ENCODE assay signal across 10 cellular contexts in genomic region chr19:640156-640548, GRCh38. TPM values are rescaled to one million over a fixed set of nuclear protein-coding genes. Genes with fewer than 3 reads are reported as not detected.
DNase-seq lines count a peak whose midpoint lies in the region; ATAC-seq and TF ChIP-seq lines count a peak whose summit lies in the region.
"Had no signal": no experiment of that assay in that cellular context is flagged by ENCODE, and none has a peak within 500 bp of the region (broad histone marks: within the 10 kb centered on the region; RNA-seq: fewer than 3 reads in every experiment).

No MANE protein-coding gene starts in this region.

- H4K20me1 ChIP-seq in hepatocyte (ENCODE audit: insufficient read depth, poor library complexity, severe bottlenecking): no peaks in the 10 kb centered on the region

- WGBS in hepatocyte (ENCODE audit: low lambda C conversion rate, missing lambda C conversion rate): 53% methylated on average over 20 of the region's 25 CpGs

- H2AFZ ChIP-seq in hepatocyte: no peak overlapping the region

- no peaks in the 10 kb centered on the region for H3K9me3 Mint-ChIP-seq in activated naive CD4-positive, alpha-beta T cell treated with anti-CD3 and anti-CD28 coated beads, Interleukin-2, amount 50 U/mL, for 72 hours
- H3K9me3 Mint-ChIP-seq: activated CD4-positive, alpha-beta memory T cell treated with anti-CD3 and anti-CD28 coated beads, Interleukin-2, amount 10 ng/mL, durations not matched to agents 7 days and 5 days had no signal

- H3K27ac ChIP-seq in RWPE2 (ENCODE audit: poor library complexity, severe bottlenecking) (no peak overlapping the region), hepatocyte (no peak overlapping the region)
- H3K27ac ChIP-seq: neutrophil had no signal

- H3K4me1 ChIP-seq in RWPE2 (ENCODE audit: insufficient read depth, poor library complexity, severe bottlenecking) (no peaks in the 10 kb centered on the region), hepatocyte (ENCODE audit: insufficient read depth) (no peaks in the 10 kb centered on the region)

- DNase-seq in RWPE2 (ENCODE audit: low spot score): no peak
- DNase-seq in hepatocyte (ENCODE audit: low spot score): no peak
- DNase-seq in stimulated activated naive CD8-positive, alpha-beta T cell treated with anti-CD3 and anti-CD28 coated beads, Interleukin-15, Interleukin-2, amounts not matched to agents 100 U/mL and 50 U/mL, for 24 hours: no peak
- no peak for DNase-seq in effector CD4-positive, alpha-beta T cell
- no peak for DNase-seq in activated naive CD4-positive, alpha-beta T cell treated with anti-CD3 and anti-CD28 coated beads, Interleukin-2, amount 50 U/mL, for 72 hours (ENCODE audit: low spot score in 2 of 2)
- DNase-seq in inferior parietal cortex (ENCODE audit: extremely low spot score): no peak
- no peak for DNase-seq in GM19238 (ENCODE audit: insufficient read length, low spot score)

- no peak overlapping the region for H3K27ac Mint-ChIP-seq in activated naive CD4-positive, alpha-beta T cell treated with anti-CD3 and anti-CD28 coated beads, Interleukin-2, amount 50 U/mL, for 72 hours

- no peaks in the 10 kb centered on the region for H3K27me3 ChIP-seq in RWPE2 (ENCODE audit: insufficient read depth, poor library complexity, severe bottlenecking)
- no peaks in the 10 kb centered on the region for H3K27me3 ChIP-seq in hepatocyte

- H3K9me3 ChIP-seq in RWPE2 (ENCODE audit: severe bottlenecking): no peaks in the 10 kb centered on the region
- H3K9me3 ChIP-seq in hepatocyte (ENCODE audit: low read depth): no peaks in the 10 kb centered on the region
- H3K9me3 ChIP-seq: neutrophil had no signal

- peak overlapping the region; percentile 90 for H3K4me2 ChIP-seq in hepatocyte

- H3K36me3 ChIP-seq in RWPE2 (ENCODE audit: low read depth): no peaks in the 10 kb centered on the region
- no peaks in the 10 kb centered on the region for H3K36me3 ChIP-seq in hepatocyte (replicated peaks; ENCODE audit: insufficient read depth, low read depth)

- H3K79me2 ChIP-seq in hepatocyte: no peaks in the 10 kb centered on the region

- no peaks in the 10 kb centered on the region for H3K9me2 ChIP-seq in hepatocyte (replicated peaks; ENCODE audit: insufficient read depth)

- TF ChIP-seq CTCF in RWPE2 (IDR thresholded peaks at IDR 0.05; ENCODE audit: poor library complexity, severe bottlenecking) (no peak), hepatocyte (IDR thresholded peaks at IDR 0.05; ENCODE audit: poor library complexity) (no peak)

- ATAC-seq in GM19351 (IDR thresholded peaks at IDR 0.05; ENCODE audit: unreplicated experiment) (peak; percentile 5), RWPE2 (ENCODE audit: low read depth) (no peak)
- peak; percentile 2 for ATAC-seq in stimulated activated naive CD8-positive, alpha-beta T cell treated with anti-CD3 and anti-CD28 coated beads, Interleukin-15, Interleukin-2, amounts not matched to agents 100 U/mL and 50 U/mL, for 24 hours
- no peak for ATAC-seq in activated naive CD4-positive, alpha-beta T cell treated with anti-CD3 and anti-CD28 coated beads, Interleukin-2, amount 50 U/mL, for 72 hours

- peak overlapping the region; percentile 23 for H3K4me3 ChIP-seq in RWPE2 (ENCODE audit: severe bottlenecking)
- peak overlapping the region; percentile 16 for H3K4me3 ChIP-seq in hepatocyte

- H3K36me3 Mint-ChIP-seq in activated naive CD4-positive, alpha-beta T cell treated with anti-CD3 and anti-CD28 coated beads, Interleukin-2, amount 50 U/mL, for 72 hours: no peaks in the 10 kb centered on the region

RNA-seq across cellular contexts. Expression of gene FGF22, which starts 0.5 kb away (rescaled TPM):
- 0.20 TPM in 1 of 2 replicates, not detected in the other for total RNA-seq in hepatocyte
- 0.18 and 0.70 TPM in 2 replicates for polyA plus RNA-seq in hepatocyte
- total RNA-seq in activated naive CD4-positive, alpha-beta T cell treated with anti-CD3 and anti-CD28 coated beads, Interleukin-2, amount 50 U/mL, for 72 hours: not detected
- total RNA-seq: activated CD4-positive, alpha-beta memory T cell treated with anti-CD3 and anti-CD28 coated beads, Interleukin-2, amount 10 ng/mL, durations not matched to agents 7 days and 5 days had no signal

RNA-seq across cellular contexts. Expression of gene POLRMT, which starts 6.8 kb away (rescaled TPM):
- total RNA-seq in hepatocyte: 38.7 and 41.9 TPM in 2 replicates
- polyA plus RNA-seq in hepatocyte: 59.5 and 60.7 TPM in 2 replicates
- total RNA-seq in activated naive CD4-positive, alpha-beta T cell treated with anti-CD3 and anti-CD28 coated beads, Interleukin-2, amount 50 U/mL, for 72 hours: 10 to 100 TPM; 47.0 to 57.7 TPM

RNA-seq across cellular contexts. Expression of gene RNF126, which starts 22.9 kb away (rescaled TPM):
- 42.7 and 43.9 TPM in 2 replicates for total RNA-seq in hepatocyte
- polyA plus RNA-seq in hepatocyte: 84.7 and 89.6 TPM in 2 replicates
- total RNA-seq in activated naive CD4-positive, alpha-beta T cell treated with anti-CD3 and anti-CD28 coated beads, Interleukin-2, amount 50 U/mL, for 72 hours: 10 to 100 TPM; 69.6 to 98.7 TPM

RNA-seq across cellular contexts. Expression of gene FSTL3, which starts 36.0 kb away (rescaled TPM):
- 106 and 131 TPM in 2 replicates for total RNA-seq in hepatocyte
- 171 and 209 TPM in 2 replicates for polyA plus RNA-seq in hepatocyte
- 10 to 100 TPM in 1 of 2 donors, 1 to 10 TPM in 1; 4.1 to 10.1 TPM for total RNA-seq in activated naive CD4-positive, alpha-beta T cell treated with anti-CD3 and anti-CD28 coated beads, Interleukin-2, amount 50 U/mL, for 72 hours

RNA-seq across cellular contexts. Expression of gene HCN2, which starts 50.5 kb away (rescaled TPM):
- 0.30 and 0.44 TPM in 2 replicates for total RNA-seq in hepatocyte
- 0.16 and 0.21 TPM in 2 replicates for polyA plus RNA-seq in hepatocyte
- total RNA-seq in activated naive CD4-positive, alpha-beta T cell treated with anti-CD3 and anti-CD28 coated beads, Interleukin-2, amount 50 U/mL, for 72 hours: under 1 TPM; 0.41 to 0.58 TPM

Comparison
In these comparisons a context has a peak if more than half of its experiments do, and no peak if none do; other contexts are left out.
1. ATAC-seq: peak in GM19351 (single experiment) and stimulated activated naive CD8-positive, alpha-beta T cell treated with anti-CD3 and anti-CD28 coated beads, Interleukin-15, Interleukin-2, amounts not matched to agents 100 U/mL and 50 U/mL, for 24 hours (single experiment); none in RWPE2 (single experiment) and activated naive CD4-positive, alpha-beta T cell treated with anti-CD3 and anti-CD28 coated beads, Interleukin-2, amount 50 U/mL, for 72 hours (0 of 2).